ENCODE assay signal across 8 cellular contexts in genomic region chr2:196170681-196171247, GRCh38. TPM values are rescaled to one million over a fixed set of nuclear protein-coding genes. Genes with fewer than 3 reads are reported as not detected.
DNase-seq lines count a peak whose midpoint lies in the region; ATAC-seq and TF ChIP-seq lines count a peak whose summit lies in the region.

No MANE protein-coding gene starts in this region.

- H3K4me3 Mint-ChIP-seq in activated T-helper 2 cell treated with anti-CD3 and anti-CD28 coated beads, Interferon-gamma antibody, Interleukin-2, Interleukin-4, amounts not matched to agents 10 μg/mL and 5 μg/mL and 100 μg/mL, durations not matched to agents 14 hours and 24 hours and 36 hours (ENCODE audit: low read depth): peak overlapping the region; percentile 96

- peak overlapping the region; percentile 65 for H3K4me2 ChIP-seq in Loucy (ENCODE audit: low read depth, low read length, poor library complexity, severe bottlenecking)

- peak overlapping the region; percentile 96 for H3K9ac ChIP-seq in Loucy (ENCODE audit: low read depth, low read length, poor library complexity, severe bottlenecking)

- no peak for TF ChIP-seq CTCF in Loucy (conservative IDR thresholded peaks at IDR 0.05; ENCODE audit: low read length)

- H3K4me3 ChIP-seq in Loucy (ENCODE audit: low read length, poor library complexity, severe bottlenecking): peak overlapping the region; percentile 78

- peaks cover 66% of the 10 kb centered on the region for H3K4me1 ChIP-seq in Loucy (ENCODE audit: insufficient read depth, low read length, poor library complexity, severe bottlenecking)

- ATAC-seq in GM21737 (IDR thresholded peaks at IDR 0.05; ENCODE audit: unreplicated experiment) (peak; percentile 5), GM21367 (IDR thresholded peaks at IDR 0.05; ENCODE audit: unreplicated experiment) (no peak)

- no peaks in the 10 kb centered on the region for H3K9me3 Mint-ChIP-seq in activated T-helper 2 cell treated with anti-CD3 and anti-CD28 coated beads, Interferon-gamma antibody, Interleukin-2, Interleukin-4, amounts not matched to agents 10 μg/mL and 5 μg/mL and 100 μg/mL, durations not matched to agents 14 hours and 24 hours and 36 hours

- DNase-seq in DMS 273 (lab: John Stamatoyannopoulos, UW; ENCODE audit: unreplicated experiment) (peak; percentile 64), DMS 273 treated with DMSO at 0.1 percent for 48 hours (lab: John Stamatoyannopoulos, UW) (no peak), fibroblast of the conjunctiva (ENCODE audit: low read depth) (peak; percentile 29), occipital lobe (lab: John Stamatoyannopoulos, UW) (peak; percentile 32)
- no peak for DNase-seq in activated T-helper 2 cell treated with anti-CD3 and anti-CD28 coated beads, Interferon-gamma antibody, Interleukin-2, Interleukin-4, amounts not matched to agents 10 μg/mL and 5 μg/mL and 100 μg/mL, durations not matched to agents 14 hours and 24 hours and 36 hours (ENCODE audit: low spot score)

- no peaks in the 10 kb centered on the region for H3K9me2 ChIP-seq in Loucy (replicated peaks; ENCODE audit: low read depth, low read length)

- H3K4me1 Mint-ChIP-seq in activated T-helper 2 cell treated with anti-CD3 and anti-CD28 coated beads, Interferon-gamma antibody, Interleukin-2, Interleukin-4, amounts not matched to agents 10 μg/mL and 5 μg/mL and 100 μg/mL, durations not matched to agents 14 hours and 24 hours and 36 hours (ENCODE audit: low read depth): peaks cover 44% of the 10 kb centered on the region

- intact Hi-C loops in activated T-helper 2 cell treated with anti-CD3 and anti-CD28 coated beads, Interferon-gamma antibody, Interleukin-2, Interleukin-4, amounts not matched to agents 10 μg/mL and 5 μg/mL and 100 μg/mL, durations not matched to agents 14 hours and 24 hours and 36 hours (cut with micrococcal nuclease): loop anchor here (1.0 to 10.0 kb wide), 5 partner anchors 10 to 636 kb away; no protein-coding TSS in a partner anchor

- H3K27ac Mint-ChIP-seq in activated T-helper 2 cell treated with anti-CD3 and anti-CD28 coated beads, Interferon-gamma antibody, Interleukin-2, Interleukin-4, amounts not matched to agents 10 μg/mL and 5 μg/mL and 100 μg/mL, durations not matched to agents 14 hours and 24 hours and 36 hours: peak overlapping the region; percentile 93

- H3K9me3 ChIP-seq in Loucy (ENCODE audit: insufficient read depth, low read depth, low read length): no peaks in the 10 kb centered on the region

- peaks cover 51% of the 10 kb centered on the region for H3K36me3 Mint-ChIP-seq in activated T-helper 2 cell treated with anti-CD3 and anti-CD28 coated beads, Interferon-gamma antibody, Interleukin-2, Interleukin-4, amounts not matched to agents 10 μg/mL and 5 μg/mL and 100 μg/mL, durations not matched to agents 14 hours and 24 hours and 36 hours (ENCODE audit: low read depth)

- H4K20me1 ChIP-seq in Loucy (ENCODE audit: insufficient read depth, low read length, poor library complexity, severe bottlenecking): peaks cover 50% of the 10 kb centered on the region

- H2AFZ ChIP-seq in Loucy (ENCODE audit: low read length): no peak overlapping the region

- H3K36me3 ChIP-seq in Loucy (ENCODE audit: insufficient read depth, low read length): no peaks in the 10 kb centered on the region

- no peaks in the 10 kb centered on the region for H3K27me3 Mint-ChIP-seq in activated T-helper 2 cell treated with anti-CD3 and anti-CD28 coated beads, Interferon-gamma antibody, Interleukin-2, Interleukin-4, amounts not matched to agents 10 μg/mL and 5 μg/mL and 100 μg/mL, durations not matched to agents 14 hours and 24 hours and 36 hours (ENCODE audit: low read depth)

- peaks cover 8% of the 10 kb centered on the region for H3F3A ChIP-seq in Loucy (ENCODE audit: low read depth)

- H3K27me3 ChIP-seq in Loucy (ENCODE audit: insufficient read depth, low read length, poor library complexity, severe bottlenecking): peaks cover 6% of the 10 kb centered on the region

- peaks cover 61% of the 10 kb centered on the region for H3K79me2 ChIP-seq in Loucy (ENCODE audit: insufficient read depth, low read length)

RNA-seq across cellular contexts. Expression of gene STK17B, which starts 0.6 kb away (rescaled TPM):
- 176 and 178 TPM in 2 replicates for total RNA-seq in activated T-helper 2 cell treated with anti-CD3 and anti-CD28 coated beads, Interferon-gamma antibody, Interleukin-2, Interleukin-4, amounts not matched to agents 10 μg/mL and 5 μg/mL and 100 μg/mL, durations not matched to agents 14 hours and 24 hours and 36 hours
- 8.1 TPM for total RNA-seq in occipital lobe

Comparison
In these comparisons a context has a peak if more than half of its experiments do, and no peak if none do; other contexts are left out.
1. DNase-seq: peak in DMS 273 (single experiment), fibroblast of the conjunctiva (single experiment) and occipital lobe (single experiment); none in DMS 273 treated with DMSO at 0.1 percent for 48 hours (single experiment) and activated T-helper 2 cell treated with anti-CD3 and anti-CD28 coated beads, Interferon-gamma antibody, Interleukin-2, Interleukin-4, amounts not matched to agents 10 μg/mL and 5 μg/mL and 100 μg/mL, durations not matched to agents 14 hours and 24 hours and 36 hours (single experiment).
2. RNA of gene STK17B, which starts 0.6 kb away (total RNA-seq): 176 to 178 TPM in activated T-helper 2 cell treated with anti-CD3 and anti-CD28 coated beads, Interferon-gamma antibody, Interleukin-2, Interleukin-4, amounts not matched to agents 10 μg/mL and 5 μg/mL and 100 μg/mL, durations not matched to agents 14 hours and 24 hours and 36 hours; 8.1 TPM in occipital lobe (single experiment); every median in the first group is over 10 times any median in the second.